ENCODE assay signal across 23 cellular contexts in genomic region chr5:106640511-106640910, GRCh38.
DNase-seq lines count a peak whose midpoint lies in the region; ATAC-seq and TF ChIP-seq lines count a peak whose summit lies in the region.
"Had no signal": no experiment of that assay in that cellular context is flagged by ENCODE, and none has a peak within 500 bp of the region (broad histone marks: within the 10 kb centered on the region; RNA-seq: fewer than 3 reads in every experiment).

No MANE protein-coding gene starts in this region.

- DNase-seq in Daoy (ENCODE audit: low read depth) (peak; percentile 5), M059J (ENCODE audit: low read depth) (peak; percentile 44), WTC11 (ENCODE audit: low spot score) (no peak), foreskin keratinocyte (peak in 1 of 2 donors; percentile 27), SW 1271 (lab: John Stamatoyannopoulos, UW) (no peak)
- DNase-seq: 8988T, Calu3, DMS153, DND-41, IMR-90, KG1, NCI-H1048, NCI-H1417 treated with DMSO at 0.1 percent for 48 hours, NCI-H1694 treated with DMSO at 0.1 percent for 48 hours, NCI-H2081, NCI-H226, NCI-H510A treated with DMSO at 0.1 percent for 48 hours, NCI-H748 treated with DMSO at 0.1 percent for 48 hours, SJCRH30 had no signal

- POLR2A ChIA-PET in WTC11 (lab: Charles Lee) = no interaction called here

- H3K27ac Mint-ChIP-seq in WTC11 = peak overlapping the region; percentile 31; the same call in 1 of the 2 replicates

- TF ChIP-seq CTCF in WTC11 (IDR thresholded peaks at IDR 0.05) (no peak), foreskin keratinocyte (conservative IDR thresholded peaks at IDR 0.05) (no peak)

- no peaks in the 10 kb centered on the region for H3K27me3 Mint-ChIP-seq in WTC11 (ENCODE audit: low read depth)

- CTCF ChIA-PET in WTC11 (lab: Charles Lee) = no interaction called here

- no peaks in the 10 kb centered on the region for H3K36me3 Mint-ChIP-seq in WTC11

- H3K27ac ChIP-seq in foreskin keratinocyte = no peak overlapping the region
- H3K27ac ChIP-seq: SJCRH30 had no signal

- ATAC-seq in WTC11 (no peak), foreskin keratinocyte (peak; percentile 45), HG02884 (IDR thresholded peaks at IDR 0.05; ENCODE audit: unreplicated experiment) (no peak), HG03342 (IDR thresholded peaks at IDR 0.05; ENCODE audit: unreplicated experiment) (no peak)
- ATAC-seq: Right ventricle myocardium inferior, SK-N-SH treated with all-trans-retinoic acid at 6 μM for 48 hours had no signal

- H3K27me3 ChIP-seq in foreskin keratinocyte = no peaks in the 10 kb centered on the region
- H3K27me3 ChIP-seq: SJCRH30 had no signal

- H3K4me3 Mint-ChIP-seq in WTC11 = no peak overlapping the region

- H3K4me1 Mint-ChIP-seq in WTC11 = no peaks in the 10 kb centered on the region

- no peaks in the 10 kb centered on the region for H3K4me1 ChIP-seq in foreskin keratinocyte
- H3K4me1 ChIP-seq: SJCRH30 had no signal

- H3K9me3 Mint-ChIP-seq in WTC11 = peaks cover 8% of the 10 kb centered on the region

TF ChIP-seq in WTC11, 78 proteins besides CTCF, POLR2A, EP300 and RAD21 (continues in another document):
- no peak for TF ChIP-seq ZNF232 (CRISPR knock-in tag; IDR thresholded peaks at IDR 0.05)
- TF ChIP-seq, protein P1, sequence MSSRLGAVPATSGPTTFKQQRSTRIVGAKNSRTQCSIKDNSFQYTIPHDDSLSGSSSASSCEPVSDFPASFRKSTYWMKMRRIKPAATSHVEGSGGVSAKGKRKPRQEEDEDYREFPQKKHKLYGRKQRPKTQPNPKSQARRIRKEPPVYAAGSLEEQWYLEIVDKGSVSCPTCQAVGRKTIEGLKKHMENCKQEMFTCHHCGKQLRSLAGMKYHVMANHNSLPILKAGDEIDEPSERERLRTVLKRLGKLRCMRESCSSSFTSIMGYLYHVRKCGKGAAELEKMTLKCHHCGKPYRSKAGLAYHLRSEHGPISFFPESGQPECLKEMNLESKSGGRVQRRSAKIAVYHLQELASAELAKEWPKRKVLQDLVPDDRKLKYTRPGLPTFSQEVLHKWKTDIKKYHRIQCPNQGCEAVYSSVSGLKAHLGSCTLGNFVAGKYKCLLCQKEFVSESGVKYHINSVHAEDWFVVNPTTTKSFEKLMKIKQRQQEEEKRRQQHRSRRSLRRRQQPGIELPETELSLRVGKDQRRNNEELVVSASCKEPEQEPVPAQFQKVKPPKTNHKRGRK (CRISPR knock-in tag; IDR thresholded peaks at IDR 0.05; ENCODE audit: borderline replicate concordance) = no peak
- TF ChIP-seq, protein P2, sequence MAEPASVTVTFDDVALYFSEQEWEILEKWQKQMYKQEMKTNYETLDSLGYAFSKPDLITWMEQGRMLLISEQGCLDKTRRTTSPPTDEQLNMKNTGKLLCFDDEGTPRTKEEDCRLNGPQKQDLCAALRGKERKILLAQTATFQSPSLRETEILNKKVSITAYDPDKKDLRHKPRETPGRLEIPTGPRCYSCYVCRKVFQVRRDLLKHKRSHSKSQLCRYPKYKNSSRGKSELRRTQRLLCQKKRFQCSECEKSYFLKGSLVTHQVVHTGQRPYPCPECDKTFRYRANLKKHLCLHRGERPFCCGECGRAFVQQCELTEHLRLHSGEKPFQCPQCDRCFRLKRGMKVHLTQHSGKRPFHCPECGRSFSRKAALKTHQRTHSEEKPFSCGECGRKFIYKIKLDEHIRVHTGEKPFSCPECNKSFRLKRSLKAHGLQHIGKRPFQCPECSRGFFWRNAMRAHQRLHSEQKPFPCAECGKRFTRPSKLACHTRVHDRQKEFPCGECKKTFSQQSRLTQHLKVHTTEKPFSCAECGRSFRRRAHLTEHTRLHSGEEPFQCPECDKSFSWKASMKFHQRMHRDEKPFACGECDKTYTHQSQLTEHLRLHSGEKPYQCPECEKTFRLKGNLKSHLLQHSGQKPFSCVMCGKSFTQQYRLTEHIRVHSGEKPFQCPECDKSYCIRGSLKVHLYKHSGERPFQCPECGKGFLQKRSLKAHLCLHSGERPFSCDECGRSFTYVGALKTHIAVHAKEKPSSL (CRISPR knock-in tag; conservative IDR thresholded peaks at IDR 0.05) = no peak
- no peak for TF ChIP-seq SMAD4 (CRISPR knock-in tag; IDR thresholded peaks at IDR 0.05)
- no peak for TF ChIP-seq HMGA2 (CRISPR knock-in tag; IDR thresholded peaks at IDR 0.05)
- TF ChIP-seq, protein P3, sequence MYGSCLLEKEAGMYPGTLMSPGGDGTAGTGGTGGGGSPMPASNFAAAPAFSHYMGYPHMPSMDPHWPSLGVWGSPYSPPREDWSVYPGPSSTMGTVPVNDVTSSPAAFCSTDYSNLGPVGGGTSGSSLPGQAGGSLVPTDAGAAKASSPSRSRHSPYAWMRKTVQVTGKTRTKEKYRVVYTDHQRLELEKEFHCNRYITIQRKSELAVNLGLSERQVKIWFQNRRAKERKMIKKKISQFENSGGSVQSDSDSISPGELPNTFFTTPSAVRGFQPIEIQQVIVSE (CRISPR knock-in tag; IDR thresholded peaks at IDR 0.05; ENCODE audit: borderline replicate concordance) = no peak
- no peak for TF ChIP-seq IRF2 (CRISPR knock-in tag; IDR thresholded peaks at IDR 0.05; ENCODE audit: borderline replicate concordance, low read depth)
- TF ChIP-seq, protein P4, sequence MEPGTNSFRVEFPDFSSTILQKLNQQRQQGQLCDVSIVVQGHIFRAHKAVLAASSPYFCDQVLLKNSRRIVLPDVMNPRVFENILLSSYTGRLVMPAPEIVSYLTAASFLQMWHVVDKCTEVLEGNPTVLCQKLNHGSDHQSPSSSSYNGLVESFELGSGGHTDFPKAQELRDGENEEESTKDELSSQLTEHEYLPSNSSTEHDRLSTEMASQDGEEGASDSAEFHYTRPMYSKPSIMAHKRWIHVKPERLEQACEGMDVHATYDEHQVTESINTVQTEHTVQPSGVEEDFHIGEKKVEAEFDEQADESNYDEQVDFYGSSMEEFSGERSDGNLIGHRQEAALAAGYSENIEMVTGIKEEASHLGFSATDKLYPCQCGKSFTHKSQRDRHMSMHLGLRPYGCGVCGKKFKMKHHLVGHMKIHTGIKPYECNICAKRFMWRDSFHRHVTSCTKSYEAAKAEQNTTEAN (CRISPR knock-in tag; IDR thresholded peaks at IDR 0.05) = no peak
- TF ChIP-seq MXD4 (CRISPR knock-in tag; IDR thresholded peaks at IDR 0.05; ENCODE audit: borderline replicate concordance) = no peak
- no peak for TF ChIP-seq E2F1 (CRISPR knock-in tag; IDR thresholded peaks at IDR 0.05)
- no peak for TF ChIP-seq OVOL2 (CRISPR knock-in tag; IDR thresholded peaks at IDR 0.05; ENCODE audit: borderline replicate concordance)
- TF ChIP-seq ZNF396 (CRISPR knock-in tag; IDR thresholded peaks at IDR 0.05; ENCODE audit: borderline replicate concordance) = no peak
- no peak for TF ChIP-seq PREB (CRISPR knock-in tag; IDR thresholded peaks at IDR 0.05; ENCODE audit: borderline replicate concordance)
- TF ChIP-seq GTF2I (CRISPR knock-in tag; conservative IDR thresholded peaks at IDR 0.05) = no peak
- TF ChIP-seq JUN (CRISPR knock-in tag; IDR thresholded peaks at IDR 0.05) = no peak
- TF ChIP-seq MYBL2 (CRISPR knock-in tag; IDR thresholded peaks at IDR 0.05) = no peak
- TF ChIP-seq RORB (CRISPR knock-in tag; IDR thresholded peaks at IDR 0.05) = no peak
- TF ChIP-seq PRDM15 (CRISPR knock-in tag; IDR thresholded peaks at IDR 0.05) = no peak

Comparison
In these comparisons a context has a peak if more than half of its experiments do, and no peak if none do; other contexts are left out.
1. DNase-seq: peak in Daoy (single experiment) and M059J (single experiment); none in WTC11 (single experiment) and SW 1271 (0 of 2).